ENCODE assay signal across 8 cellular contexts in genomic region chr22:17120711-17121234, GRCh38. TPM values are rescaled to one million over a fixed set of nuclear protein-coding genes. Genes with fewer than 3 reads are reported as not detected.
DNase-seq lines count a peak whose midpoint lies in the region; ATAC-seq and TF ChIP-seq lines count a peak whose summit lies in the region.

No MANE protein-coding gene starts in this region.

- H3K9me3 ChIP-seq in cardiac muscle cell (ENCODE audit: low read depth) (no peaks in the 10 kb centered on the region), iPS DF 6.9 (ENCODE audit: control insufficient read depth, insufficient read depth, low read length) (no peaks in the 10 kb centered on the region)

- intact Hi-C loops in cardiac septum (cut with DNase I) = loop anchor here (1.0 to 5.0 kb wide), 4 partner anchors 12 to 50 kb away; partner anchors contain the start of gene HDHD5

- H3K27me3 ChIP-seq in cardiac muscle cell = no peaks in the 10 kb centered on the region
- H3K27me3 ChIP-seq in iPS DF 6.9 (ENCODE audit: control insufficient read depth, insufficient read depth, low read length) = no peaks in the 10 kb centered on the region

- no peak for ATAC-seq in HG02870 (IDR thresholded peaks at IDR 0.05; ENCODE audit: unreplicated experiment)

- DNase-seq in cardiac muscle cell (ENCODE audit: low read depth in 1 of 2, low spot score in 1 of 2) (peak in 1 of 2 donors; percentile 64), cardiac septum (ENCODE audit: low spot score) (no peak), iPS DF 6.9 (ENCODE audit: low read depth, low spot score) (no peak), kidney glomerular epithelial cell (lab: John Stamatoyannopoulos, UW) (no peak), DMS114 treated with DMSO at 0.1 percent for 48 hours (lab: John Stamatoyannopoulos, UW; ENCODE audit: unreplicated experiment) (no peak)
- peak; percentile 31 to 40 for DNase-seq in activated CD4-positive, alpha-beta T cell treated with anti-CD3 and anti-CD28 coated beads, Interleukin-2, amount 50 U/mL, for 4 hours
- DNase-seq in stimulated activated CD4-positive, alpha-beta T cell treated with anti-CD3 and anti-CD28 coated beads, TNF-alpha, amount 100 ng/mL, for 4 hours (ENCODE audit: low read depth in 3 of 3) = peak in 2 of 3 experiments; percentile 14 to 26

- H3K4me1 ChIP-seq in cardiac muscle cell (ENCODE audit: low read depth) (no peaks in the 10 kb centered on the region), iPS DF 6.9 (ENCODE audit: control insufficient read depth, insufficient read depth, low read length) (peaks cover 7% of the 10 kb centered on the region)

- no peaks in the 10 kb centered on the region for H3K36me3 ChIP-seq in cardiac muscle cell
- H3K36me3 ChIP-seq in iPS DF 6.9 (ENCODE audit: control insufficient read depth, insufficient read depth, low read length) = no peaks in the 10 kb centered on the region

- H3K4me3 ChIP-seq in cardiac muscle cell (peak overlapping the region; percentile 84), iPS DF 6.9 (ENCODE audit: low read length) (peak overlapping the region; percentile 61; the same call in 1 of the 2 replicates)

- no peak for TF ChIP-seq CTCF in cardiac muscle cell (IDR thresholded peaks at IDR 0.05; ENCODE audit: low read depth, low read length)

- WGBS in iPS DF 6.9 (ENCODE audit: insufficient coverage, insufficient read length) = no CpG with 5 or more reads among the region's 70 CpGs

- peak overlapping the region; percentile 0 for H3K27ac ChIP-seq in cardiac muscle cell
- no peak overlapping the region for H3K27ac ChIP-seq in iPS DF 6.9 (ENCODE audit: low read length)

RNA-seq across cellular contexts. Expression of gene TMEM121B, which starts 0.4 kb away (rescaled TPM):
- total RNA-seq in cardiac muscle cell (6.7 and 10.2 TPM in 2 replicates), cardiac septum (1.0 TPM)
- 4.5 and 7.9 TPM in 2 replicates for polyA plus RNA-seq in cardiac muscle cell

RNA-seq across cellular contexts. Expression of gene IL17RA, which starts 36.0 kb away (rescaled TPM):
- 4.7 and 6.5 TPM in 2 replicates for total RNA-seq in cardiac muscle cell
- 3.3 and 5.7 TPM in 2 replicates for polyA plus RNA-seq in cardiac muscle cell
- total RNA-seq in cardiac septum = 6.0 TPM

RNA-seq across cellular contexts. Expression of gene HDHD5, which starts 38.3 kb away (rescaled TPM):
- 121 and 131 TPM in 2 replicates for total RNA-seq in cardiac muscle cell
- 164 and 182 TPM in 2 replicates for polyA plus RNA-seq in cardiac muscle cell
- 39.6 TPM for total RNA-seq in cardiac septum

Comparison
In these comparisons a context has a peak if more than half of its experiments do, and no peak if none do; other contexts are left out.
1. DNase-seq: peak in activated CD4-positive, alpha-beta T cell treated with anti-CD3 and anti-CD28 coated beads, Interleukin-2, amount 50 U/mL, for 4 hours (2 of 2) and stimulated activated CD4-positive, alpha-beta T cell treated with anti-CD3 and anti-CD28 coated beads, TNF-alpha, amount 100 ng/mL, for 4 hours (2 of 3); none in cardiac septum (single experiment), iPS DF 6.9 (single experiment), kidney glomerular epithelial cell (single experiment) and DMS114 treated with DMSO at 0.1 percent for 48 hours (single experiment).